ENCODE assay signal across 25 cellular contexts in genomic region chr16:57192146-57192545, GRCh38. TPM values are rescaled to one million over a fixed set of nuclear protein-coding genes. Genes with fewer than 3 reads are reported as not detected.
DNase-seq lines count a peak whose midpoint lies in the region; ATAC-seq and TF ChIP-seq lines count a peak whose summit lies in the region.
"Had no signal": no experiment of that assay in that cellular context is flagged by ENCODE, and none has a peak within 500 bp of the region (broad histone marks: within the 10 kb centered on the region; RNA-seq: fewer than 3 reads in every experiment).

No MANE protein-coding gene starts in this region.

- no peak overlapping the region for H3K4me3 ChIP-seq in SK-N-SH (ENCODE audit: low read depth in 2 of 2, low read length in 1 of 2)
- H3K4me3 ChIP-seq in fibroblast of lung (replicated peaks in 1 of 4; ENCODE audit: control extremely low read depth in 1 of 4, insufficient read depth in 1 of 4, low read depth in 3 of 4, low read length in 4 of 4): no peak overlapping the region
- no peak overlapping the region for H3K4me3 ChIP-seq in left lung
- H3K4me3 ChIP-seq: heart right ventricle, K562, left ventricle myocardium inferior, mucosa of descending colon, neural progenitor cell, prostate gland, spleen, thyroid gland had no signal

- ATAC-seq in SK-N-SH treated with all-trans-retinoic acid at 6 μM for 48 hours: no peak
- no peak for ATAC-seq in left lung
- ATAC-seq: HCT116, heart right ventricle, K562, mucosa of descending colon, WTC11 had no signal

- no peak for DNase-seq in SK-N-SH
- peak; percentile 37 for DNase-seq in amniotic epithelial cell (ENCODE audit: low read depth)
- DNase-seq in fibroblast of lung (ENCODE audit: low read depth in 2 of 2): peak; percentile 50 to 58
- peak; percentile 69 for DNase-seq in smooth muscle cell of the brain vasculature (ENCODE audit: low read depth, low spot score)
- DNase-seq in LoVo (ENCODE audit: low spot score): no peak
- no peak for DNase-seq in left lung
- no peak for DNase-seq in stimulated activated CD4-positive, alpha-beta T cell treated with anti-CD3 and anti-CD28 coated beads, Interleukin-4, amount 100 ng/mL, for 24 hours
- DNase-seq: activated CD4-positive, alpha-beta T cell treated with anti-CD3 and anti-CD28 coated beads, Interleukin-2, amount 50 U/mL, for 4 hours; activated CD8-positive, alpha-beta memory T cell treated with anti-CD3 and anti-CD28 coated beads, Interleukin-2, amount 50 U/mL, for 48 hours; activated naive CD8-positive, alpha-beta T cell treated with anti-CD3 and anti-CD28 coated beads for 36 hours; foreskin fibroblast; heart right ventricle; left ventricle myocardium inferior; mucosa of descending colon; NCI-H187; NCI-H69; SIG-M5; spleen; thyroid gland had no signal

- H3K9me3 ChIP-seq in SK-N-SH (no peaks in the 10 kb centered on the region), fibroblast of lung (ENCODE audit: control insufficient read depth, insufficient read depth, low read depth, low read length) (no peaks in the 10 kb centered on the region), left lung (no peaks in the 10 kb centered on the region)
- H3K9me3 ChIP-seq: heart right ventricle, left ventricle myocardium inferior, mucosa of descending colon, prostate gland, spleen, thyroid gland had no signal

- POLR2A ChIA-PET in SK-N-SH (lab: Yijun Ruan, JAX): no interaction called here

- H3K36me3 ChIP-seq in SK-N-SH (replicated peaks in 1 of 2; ENCODE audit: control insufficient read depth in 1 of 2, insufficient read depth in 2 of 2, low read length in 1 of 2): peaks cover 0 to 7% of the 10 kb centered on the region in 2 experiments
- H3K36me3 ChIP-seq in fibroblast of lung (ENCODE audit: control insufficient read depth, insufficient read depth, low read length): no peaks in the 10 kb centered on the region
- no peaks in the 10 kb centered on the region for H3K36me3 ChIP-seq in left lung
- H3K36me3 ChIP-seq: left ventricle myocardium inferior, neural progenitor cell, prostate gland, thyroid gland had no signal

- no peak for TF ChIP-seq EP300 in SK-N-SH (IDR thresholded peaks at IDR 0.05; ENCODE audit: borderline replicate concordance in 1 of 2, low read depth in 1 of 2, low read length in 1 of 2)

- WGBS in SK-N-SH (ENCODE audit: low lambda C conversion rate): 78% methylated on average over 3 of the region's 3 CpGs

- TF ChIP-seq CTCF in SK-N-SH (IDR thresholded peaks at IDR 0.05) (no peak), fibroblast of lung (conservative IDR thresholded peaks at IDR 0.05 in 1 of 2, IDR thresholded peaks at IDR 0.05 in 1 of 2; ENCODE audit: low read depth in 1 of 2, low read length in 2 of 2) (no peak), left lung (IDR thresholded peaks at IDR 0.05) (no peak)

- H2AFZ ChIP-seq in SK-N-SH (ENCODE audit: low read depth) (no peak overlapping the region), fibroblast of lung (ENCODE audit: low read length) (no peak overlapping the region)
- H2AFZ ChIP-seq: neural progenitor cell had no signal

- H4K20me1 ChIP-seq in SK-N-SH (ENCODE audit: insufficient read depth): no peaks in the 10 kb centered on the region
- H4K20me1 ChIP-seq in fibroblast of lung (ENCODE audit: control insufficient read depth, extremely low read depth, insufficient read depth, low read length): no peaks in the 10 kb centered on the region

- no peaks in the 10 kb centered on the region for H3K27me3 ChIP-seq in SK-N-SH (ENCODE audit: insufficient read depth)
- H3K27me3 ChIP-seq in fibroblast of lung (ENCODE audit: control insufficient read depth, insufficient read depth, low read length): no peaks in the 10 kb centered on the region
- no peaks in the 10 kb centered on the region for H3K27me3 ChIP-seq in left lung
- H3K27me3 ChIP-seq: heart right ventricle, neural progenitor cell, spleen, thyroid gland had no signal

- intact Hi-C loops in left lung (cut with DNase I): no loop called here

- no peaks in the 10 kb centered on the region for H3K9me2 ChIP-seq in SK-N-SH

- H3K4me1 ChIP-seq in SK-N-SH (ENCODE audit: control insufficient read depth in 1 of 2, insufficient read depth in 2 of 2, low read depth in 1 of 2, low read length in 1 of 2): peaks cover 14 to 44% of the 10 kb centered on the region in 2 experiments
- H3K4me1 ChIP-seq in fibroblast of lung (ENCODE audit: control insufficient read depth, extremely low read depth, insufficient read depth, low read length): peaks cover 22% of the 10 kb centered on the region
- H3K4me1 ChIP-seq in left lung: peaks cover 0 to 60% of the 10 kb centered on the region in 2 donors

- H3K79me2 ChIP-seq in SK-N-SH (ENCODE audit: insufficient read depth) (peaks cover 92% of the 10 kb centered on the region), fibroblast of lung (ENCODE audit: control insufficient read depth, insufficient read depth, low read length) (peaks cover 89% of the 10 kb centered on the region)

- CTCF ChIA-PET in SK-N-SH (lab: Yijun Ruan, JAX): no interaction called here

- peak overlapping the region in 1 of 2 experiments; percentile 98; a peak in 2 of 4 replicates for H3K27ac ChIP-seq in SK-N-SH (ENCODE audit: low read depth in 2 of 2, low read length in 1 of 2)
- H3K27ac ChIP-seq in fibroblast of lung (ENCODE audit: insufficient read depth, low read length): peak overlapping the region; percentile 31
- no peak overlapping the region for H3K27ac ChIP-seq in left lung
- H3K27ac ChIP-seq: heart right ventricle, left ventricle myocardium inferior, neural progenitor cell, prostate gland, spleen had no signal

- TF ChIP-seq RAD21 in SK-N-SH (IDR thresholded peaks at IDR 0.05; ENCODE audit: low read length): no peak

- H3K4me2 ChIP-seq in SK-N-SH: peak overlapping the region; percentile 34; the same call in 1 of the 2 replicates
- H3K4me2 ChIP-seq in fibroblast of lung (ENCODE audit: extremely low read depth, insufficient read depth, low read length): no peak overlapping the region
- H3K4me2 ChIP-seq: neural progenitor cell had no signal

- peaks cover 25% of the 10 kb centered on the region for H3F3A ChIP-seq in SK-N-SH (replicated peaks; ENCODE audit: insufficient read depth)

- H3K9ac ChIP-seq in SK-N-SH: peak overlapping the region; percentile 5; the same call in 1 of the 2 replicates
- no peak overlapping the region for H3K9ac ChIP-seq in fibroblast of lung (ENCODE audit: insufficient read depth, low read length)
- H3K9ac ChIP-seq: neural progenitor cell had no signal

TF ChIP-seq in SK-N-SH, 30 proteins besides CTCF, POLR2A, EP300 and RAD21 (continues in another document):
- TF ChIP-seq TEAD4 (IDR thresholded peaks at IDR 0.05; ENCODE audit: borderline replicate concordance, insufficient read depth): no peak
- no peak for TF ChIP-seq IRF3 (IDR thresholded peaks at IDR 0.05; ENCODE audit: low read depth, low read length)
- no peak for TF ChIP-seq SIN3A (IDR thresholded peaks at IDR 0.05; ENCODE audit: borderline replicate concordance, low read depth, low read length)

TF ChIP-seq in SK-N-SH treated with all-trans-retinoic acid at 6 μM for 48 hours, 23 proteins besides CTCF, POLR2A, EP300 and RAD21 (continues in another document):
- TF ChIP-seq OSR1 (CRISPR knock-in tag; IDR thresholded peaks at IDR 0.05) (no peak), ZFP3 (CRISPR knock-in tag; IDR thresholded peaks at IDR 0.05) (no peak), CSDC2 (CRISPR knock-in tag; IDR thresholded peaks at IDR 0.05) (no peak), SNAI2 (CRISPR knock-in tag; IDR thresholded peaks at IDR 0.05) (no peak), RARB (CRISPR knock-in tag; IDR thresholded peaks at IDR 0.05) (no peak), ZNF8 (CRISPR knock-in tag; IDR thresholded peaks at IDR 0.05) (no peak)

RNA-seq across cellular contexts. Expression of gene RSPRY1, which starts 6.0 kb away (rescaled TPM):
- polyA plus RNA-seq in SK-N-SH (2012; rRNA removed): 16.6 and 21.7 TPM in 2 replicates
- polyA plus RNA-seq in SK-N-SH (2012; cell fraction: cytosol; rRNA removed): 18.7 and 21.4 TPM in 2 replicates
- polyA plus RNA-seq in SK-N-SH (2012; cell fraction: nucleus; rRNA removed): 16.3 and 28.5 TPM in 2 replicates
- total RNA-seq in fibroblast of lung: 33.4 and 51.9 TPM in 2 replicates
- polyA plus RNA-seq in fibroblast of lung: 36.4 and 36.5 TPM in 2 replicates
- polyA plus RNA-seq in fibroblast of lung (2012): 23.4 and 25.7 TPM in 2 replicates
- polyA minus RNA-seq in fibroblast of lung (ENCODE audit: low replicate concordance): 33.0 and 73.7 TPM in 2 replicates
- 10 to 100 TPM; 32.5 to 36.6 TPM for total RNA-seq in left lung

RNA-seq across cellular contexts. Expression of gene PSME3IP1, which starts 6.3 kb away (rescaled TPM):
- 80.9 and 92.0 TPM in 2 replicates for polyA plus RNA-seq in SK-N-SH (2012; rRNA removed)
- 56.1 and 64.2 TPM in 2 replicates for polyA plus RNA-seq in SK-N-SH (2012; cell fraction: cytosol; rRNA removed)
- 162 and 164 TPM in 2 replicates for polyA plus RNA-seq in SK-N-SH (2012; cell fraction: nucleus; rRNA removed)
- 55.5 and 58.3 TPM in 2 replicates for total RNA-seq in fibroblast of lung
- polyA plus RNA-seq in fibroblast of lung: 64.6 and 77.0 TPM in 2 replicates
- polyA plus RNA-seq in fibroblast of lung (2012): 62.6 and 75.0 TPM in 2 replicates
- polyA minus RNA-seq in fibroblast of lung (ENCODE audit: low replicate concordance): 57.9 and 88.3 TPM in 2 replicates
- total RNA-seq in left lung: 10 to 100 TPM; 53.1 to 71.8 TPM

RNA-seq across cellular contexts. Expression of gene ARL2BP, which starts 52.9 kb away (rescaled TPM):
- polyA plus RNA-seq in SK-N-SH (2012; rRNA removed): 61.8 and 70.3 TPM in 2 replicates
- 75.9 and 83.6 TPM in 2 replicates for polyA plus RNA-seq in SK-N-SH (2012; cell fraction: cytosol; rRNA removed)
- 20.8 and 24.7 TPM in 2 replicates for polyA plus RNA-seq in SK-N-SH (2012; cell fraction: nucleus; rRNA removed)
- 53.2 and 65.7 TPM in 2 replicates for total RNA-seq in fibroblast of lung
- 149 and 173 TPM in 2 replicates for polyA plus RNA-seq in fibroblast of lung
- 82.2 and 88.8 TPM in 2 replicates for polyA plus RNA-seq in fibroblast of lung (2012)
- polyA minus RNA-seq in fibroblast of lung (ENCODE audit: low replicate concordance): 48.4 and 51.0 TPM in 2 replicates
- 10 to 100 TPM; 51.4 to 69.3 TPM for total RNA-seq in left lung

Comparison
In these comparisons a context has a peak if more than half of its experiments do, and no peak if none do; other contexts are left out.
1. DNase-seq: peak in amniotic epithelial cell (single experiment), fibroblast of lung (2 of 2) and smooth muscle cell of the brain vasculature (single experiment); none in SK-N-SH (single experiment), LoVo (single experiment), left lung (0 of 2) and stimulated activated CD4-positive, alpha-beta T cell treated with anti-CD3 and anti-CD28 coated beads, Interleukin-4, amount 100 ng/mL, for 24 hours (single experiment).